1 cellular context compared by ENCODE assay signal in genomic region chr4:23876418-23877089, GRCh38.
TF ChIP-seq lines count a peak whose summit lies in the region.

No MANE protein-coding gene starts in this region.

TF ChIP-seq in GM23338, 12 proteins besides CTCF, POLR2A, EP300 and RAD21 (continued from another document):
- no peak for TF ChIP-seq REST (IDR thresholded peaks at IDR 0.05; ENCODE audit: unreplicated experiment)
- no peak for TF ChIP-seq ZNF462 (CRISPR knock-in tag; IDR thresholded peaks at IDR 0.05)
- no peak for TF ChIP-seq STAT1 (IDR thresholded peaks at IDR 0.05; ENCODE audit: unreplicated experiment)
- no peak for TF ChIP-seq JUNB (IDR thresholded peaks at IDR 0.05; ENCODE audit: unreplicated experiment)
- no peak for TF ChIP-seq ZNF114 (CRISPR knock-in tag; IDR thresholded peaks at IDR 0.05)
- TF ChIP-seq CREB1 (CRISPR knock-in tag; IDR thresholded peaks at IDR 0.05; ENCODE audit: low read depth): no peak
TF ChIP-seq in GM23338: peak in this region for 0.
